Comparison of ENCODE assay signal across 1 cellular context in the genomic region with DNA sequence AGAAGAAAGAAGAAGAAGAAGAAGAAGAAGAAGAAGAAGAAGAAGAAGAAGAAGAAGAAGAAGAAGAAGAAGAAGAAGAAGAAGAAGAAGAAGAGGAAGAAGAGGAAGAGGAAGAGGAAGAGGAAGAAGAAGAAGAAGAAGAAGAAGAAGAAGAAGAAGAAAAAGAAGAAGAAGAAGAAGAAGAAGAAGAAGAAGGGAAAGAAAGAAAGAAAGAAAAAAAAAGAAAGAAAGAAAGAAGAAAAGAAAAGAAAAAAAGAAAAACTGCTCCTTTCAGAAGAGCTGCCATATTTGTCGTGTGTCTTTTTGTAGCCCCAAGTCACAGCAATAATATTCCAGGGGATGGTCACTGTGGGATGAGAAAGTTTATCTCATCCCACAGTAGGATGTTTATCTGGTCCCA. TPM values are rescaled to one million over a fixed set of nuclear protein-coding genes. Genes with fewer than 3 reads are reported as not detected.
"Had no signal": no experiment of that assay in that cellular context is flagged by ENCODE, and none has a peak within 500 bp of the region (broad histone marks: within the 10 kb centered on the region; RNA-seq: fewer than 3 reads in every experiment).

No MANE protein-coding gene starts in this region.

RNA-seq across cellular contexts. Expression of gene GLT8D2, which starts 28.1 kb away (rescaled TPM):
- total RNA-seq: mononuclear cell had no signal
